Comparison of ENCODE assay signal across 1 cellular context in genomic region chr16:47507701-47508100, GRCh38.
TF ChIP-seq lines count a peak whose summit lies in the region.

No MANE protein-coding gene starts in this region.

TF ChIP-seq in HepG2, 621 proteins besides CTCF, POLR2A, EP300 and RAD21:
- TF ChIP-seq ARID4A (CRISPR knock-in tag; IDR thresholded peaks at IDR 0.05; ENCODE audit: borderline replicate concordance) (no peak), ELF4 (CRISPR knock-in tag; IDR thresholded peaks at IDR 0.05; ENCODE audit: borderline replicate concordance) (no peak), THAP11 (CRISPR knock-in tag; IDR thresholded peaks at IDR 0.05) (no peak), ZFYVE20 (CRISPR knock-in tag; IDR thresholded peaks at IDR 0.05; ENCODE audit: borderline replicate concordance, low read depth) (no peak)
